Comparison of ENCODE assay signal across 16 cellular contexts in the genomic region with DNA sequence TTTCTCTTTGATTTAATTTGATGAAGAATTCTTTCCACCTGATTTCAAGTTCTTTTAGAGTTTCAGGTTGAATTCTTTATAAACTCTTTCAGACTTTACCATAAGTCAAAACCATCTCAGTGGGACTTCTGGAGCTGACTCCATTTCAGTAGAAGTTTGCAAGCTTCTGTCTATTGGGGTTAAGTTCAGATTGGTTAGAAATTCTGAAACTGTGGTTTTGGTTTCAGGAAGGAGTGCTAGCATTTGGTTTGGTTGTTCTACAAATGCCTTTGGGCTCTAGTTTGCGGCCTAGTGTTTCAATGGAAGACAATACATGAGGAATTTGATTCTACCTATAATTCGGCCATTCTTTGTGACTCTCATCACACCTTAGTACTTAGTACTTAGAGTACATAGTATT.
DNase-seq lines count a peak whose midpoint lies in the region; ATAC-seq, FAIRE-seq and TF ChIP-seq lines count a peak whose summit lies in the region.
"Had no signal": no experiment of that assay in that cellular context is flagged by ENCODE, and none has a peak within 500 bp of the region (broad histone marks: within the 10 kb centered on the region; RNA-seq: fewer than 3 reads in every experiment).

No MANE protein-coding gene starts in this region.

- no peak overlapping the region for H3K4me3 ChIP-seq in kidney (ENCODE audit: low read length in 2 of 2)
- H3K4me3 ChIP-seq: GM23248 had no signal

- H3K9me3 ChIP-seq in kidney (ENCODE audit: control insufficient read depth in 1 of 2, low read length in 2 of 2) = no peaks in the 10 kb centered on the region

- no peak for TF ChIP-seq CTCF in progenitor cell of endocrine pancreas (IDR thresholded peaks at IDR 0.05; ENCODE audit: unreplicated experiment)
- no peak for TF ChIP-seq CTCF in kidney (IDR thresholded peaks at IDR 0.05; ENCODE audit: borderline replicate concordance, extremely low read depth, insufficient read depth)

- DNase-seq in progenitor cell of endocrine pancreas (ENCODE audit: low spot score, unreplicated experiment) = no peak
- no peak for DNase-seq in HT-29 (ENCODE audit: low spot score)
- no peak for DNase-seq in activated T-cell treated with anti-CD3 and anti-CD28 coated beads, Interleukin-2, amount 50 U/mL, for 1 hour
- DNase-seq in kidney = no peak
- DNase-seq: COR-L47; GM23248; MV-4-11; stimulated activated CD4-positive, alpha-beta T cell treated with anti-CD3 and anti-CD28 coated beads, Interleukin-12 subunit alpha, Interleukin-12 subunit beta, amount 100 ng/mL, for 4 hours; T-helper 17 cell had no signal

- no peak overlapping the region for H3K4me3 Mint-ChIP-seq in progenitor cell of endocrine pancreas (ENCODE audit: low read depth)
- H3K4me3 Mint-ChIP-seq: T-helper 17 cell, type B pancreatic cell had no signal

- no peak overlapping the region for H3K9ac ChIP-seq in kidney (ENCODE audit: low read length in 2 of 2)
- H3K9ac ChIP-seq: GM23248 had no signal

- peak; percentile 74 for ATAC-seq in GM18498 (IDR thresholded peaks at IDR 0.05; ENCODE audit: unreplicated experiment)
- ATAC-seq in GM19397 (IDR thresholded peaks at IDR 0.05; ENCODE audit: unreplicated experiment) = peak; percentile 66
- ATAC-seq in HG02642 (IDR thresholded peaks at IDR 0.05; ENCODE audit: poor library complexity, unreplicated experiment) = peak; percentile 58
- peak; percentile 56 for ATAC-seq in HG03439 (IDR thresholded peaks at IDR 0.05; ENCODE audit: unreplicated experiment)
- ATAC-seq: T-helper 17 cell had no signal

- no peaks in the 10 kb centered on the region for H3K36me3 Mint-ChIP-seq in progenitor cell of endocrine pancreas (ENCODE audit: insufficient read depth)
- H3K36me3 Mint-ChIP-seq: type B pancreatic cell had no signal

- no peaks in the 10 kb centered on the region for H3K4me1 ChIP-seq in kidney (ENCODE audit: control insufficient read depth in 1 of 2, insufficient read depth in 1 of 2, low read depth in 1 of 2, low read length in 2 of 2)

- FAIRE-seq in kidney (lab: Jason Lieb, UNC) = no peak

- H3K27me3 Mint-ChIP-seq in progenitor cell of endocrine pancreas = no peaks in the 10 kb centered on the region
- H3K27me3 Mint-ChIP-seq: type B pancreatic cell had no signal

- no peaks in the 10 kb centered on the region for H3K9me3 Mint-ChIP-seq in progenitor cell of endocrine pancreas (ENCODE audit: low read depth)
- H3K9me3 Mint-ChIP-seq: activated T-helper 2 cell treated with anti-CD3 and anti-CD28 coated beads, Interferon-gamma antibody, Interleukin-2, Interleukin-4, amounts not matched to agents 10 μg/mL and 5 μg/mL and 100 μg/mL, durations not matched to agents 14 hours and 24 hours and 36 hours; type B pancreatic cell had no signal

- H3K27ac ChIP-seq in kidney (ENCODE audit: low read depth in 2 of 2, low read length in 2 of 2) = no peak overlapping the region
- H3K27ac ChIP-seq: GM23248, RWPE1 had no signal

- no peaks in the 10 kb centered on the region for H3K4me1 Mint-ChIP-seq in progenitor cell of endocrine pancreas (ENCODE audit: low read depth)
- H3K4me1 Mint-ChIP-seq: T-helper 17 cell had no signal

- no peak overlapping the region for H3K27ac Mint-ChIP-seq in progenitor cell of endocrine pancreas
- H3K27ac Mint-ChIP-seq: activated T-helper 2 cell treated with anti-CD3 and anti-CD28 coated beads, Interferon-gamma antibody, Interleukin-2, Interleukin-4, amounts not matched to agents 10 μg/mL and 5 μg/mL and 100 μg/mL, durations not matched to agents 14 hours and 24 hours and 36 hours; T-helper 17 cell; type B pancreatic cell had no signal

- no peaks in the 10 kb centered on the region for H3K36me3 ChIP-seq in kidney (ENCODE audit: control insufficient read depth in 1 of 2, insufficient read depth in 2 of 2, low read length in 2 of 2)

- intact Hi-C loops in kidney (cut with DNase I) = no loop called here
